23 cellular contexts compared by ENCODE assay signal in genomic region chr4:128980816-128981326, GRCh38.
"Had no signal": no experiment of that assay in that cellular context is flagged by ENCODE, and none has a peak within 500 bp of the region (broad histone marks: within the 10 kb centered on the region; RNA-seq: fewer than 3 reads in every experiment).

No MANE protein-coding gene starts in this region.

- DNase-seq: activated CD4-positive, alpha-beta memory T cell treated with anti-CD3 and anti-CD28 coated beads, Interleukin-2, amount 10 ng/mL, durations not matched to agents 7 days and 5 days; activated CD4-positive, alpha-beta T cell treated with anti-CD3 and anti-CD28 coated beads for 1 hour; activated CD4-positive, alpha-beta T cell treated with anti-CD3 and anti-CD28 coated beads, Interleukin-2, amount 10 ng/mL, durations not matched to agents 7 days and 5 days; activated CD8-positive, alpha-beta memory T cell treated with anti-CD3 and anti-CD28 coated beads, Interleukin-2, amount 50 U/mL, for 48 hours; activated gamma-delta T cell; activated naive CD4-positive, alpha-beta T cell treated with anti-CD3 and anti-CD28 coated beads, Interleukin-2, amount 10 ng/mL, durations not matched to agents 7 days and 5 days; activated naive CD8-positive, alpha-beta T cell treated with anti-CD3 and anti-CD28 coated beads, Interleukin-2, amount 10 ng/mL, durations not matched to agents 7 days and 5 days; activated T-cell treated with anti-CD3 and anti-CD28 coated beads, Interleukin-2, amount 50 U/mL, for 24 hours; brain microvascular endothelial cell; effector memory CD8-positive, alpha-beta T cell; erythroblast; gastrocnemius medialis; glutamatergic neuron; left ventricle myocardium inferior; mesendoderm; natural killer cell; occipital lobe; stimulated activated CD4-positive, alpha-beta T cell treated with anti-CD3 and anti-CD28 coated beads, Interleukin-15, amount 100 ng/mL, for 24 hours; stimulated activated CD4-positive, alpha-beta T cell treated with anti-CD3 and anti-CD28 coated beads, Interleukin-2, amount 100 ng/mL, for 24 hours; stimulated activated naive B cell treated with anti-CD40 and anti-IgM and Interleukin-4, amounts not matched to agents 10 μg/mL and 1 μg/mL and 100 μg/mL, for 72 hours; tibial artery; upper lobe of right lung had no signal

- ATAC-seq: effector memory CD8-positive, alpha-beta T cell; gastrocnemius medialis; natural killer cell; stimulated activated naive B cell treated with anti-CD40 and anti-IgM and Interleukin-4, amounts not matched to agents 10 μg/mL and 1 μg/mL and 100 μg/mL, for 72 hours; upper lobe of right lung; WTC11 had no signal
